ENCODE assay signal across 21 cellular contexts in the genomic region with DNA sequence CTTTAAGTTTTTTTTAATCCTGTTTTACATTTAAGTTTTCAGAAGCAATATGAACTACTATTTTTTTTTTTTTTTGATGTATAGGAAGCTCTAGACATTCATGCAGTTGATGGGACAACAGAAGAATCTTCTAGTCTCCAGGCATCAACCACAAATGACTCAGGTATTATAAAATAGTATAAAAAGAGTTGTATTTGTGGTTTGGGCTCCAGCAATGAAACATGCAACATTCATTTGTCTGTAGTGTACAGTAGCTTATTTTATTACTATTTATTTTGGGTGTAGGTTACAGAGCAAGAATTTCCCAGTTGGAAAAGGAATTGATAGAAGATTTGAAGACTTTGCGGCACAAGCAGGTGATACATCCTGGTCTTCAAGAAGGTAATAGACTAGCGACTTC. TPM values are rescaled to one million over a fixed set of nuclear protein-coding genes. Genes with fewer than 3 reads are reported as not detected.
A peak's percentile ranks its signal among the peaks of the same experiment; 100 is the strongest.
DNase-seq lines count a peak whose midpoint lies in the region; ATAC-seq and TF ChIP-seq lines count a peak whose summit lies in the region.
"Had no signal": no experiment of that assay in that cellular context is flagged by ENCODE, and none has a peak within 500 bp of the region (broad histone marks: within the 10 kb centered on the region; RNA-seq: fewer than 3 reads in every experiment).

No MANE protein-coding gene starts in this region.

- TF ChIP-seq CTCF in AG04450 (IDR thresholded peaks at IDR 0.05; ENCODE audit: low read depth, low read length): no peak
- no peak for TF ChIP-seq CTCF in RWPE2 (IDR thresholded peaks at IDR 0.05; ENCODE audit: poor library complexity, severe bottlenecking)
- no peak for TF ChIP-seq CTCF in foreskin keratinocyte (conservative IDR thresholded peaks at IDR 0.05)

- no peaks in the 10 kb centered on the region for H3K27me3 Mint-ChIP-seq in stimulated activated memory B cell treated with anti-CD40 and anti-IgM and Interleukin-4, amounts not matched to agents 10 μg/mL and 1 μg/mL and 100 μg/mL, for 72 hours
- H3K27me3 Mint-ChIP-seq: effector memory CD8-positive, alpha-beta T cell had no signal

- CTCF ChIA-PET in AG04450 (lab: Charles Lee): no interaction called here

- H3K27me3 ChIP-seq in AG04450 (ENCODE audit: control insufficient read depth, insufficient read depth, low read length): no peaks in the 10 kb centered on the region
- H3K27me3 ChIP-seq in RWPE2 (ENCODE audit: insufficient read depth, poor library complexity, severe bottlenecking): no peaks in the 10 kb centered on the region
- H3K27me3 ChIP-seq in foreskin keratinocyte: no peaks in the 10 kb centered on the region
- H3K27me3 ChIP-seq: gastroesophageal sphincter, neutrophil, thyroid gland had no signal

- H3K4me1 Mint-ChIP-seq in stimulated activated memory B cell treated with anti-CD40 and anti-IgM and Interleukin-4, amounts not matched to agents 10 μg/mL and 1 μg/mL and 100 μg/mL, for 72 hours: peaks cover 32% of the 10 kb centered on the region
- H3K4me1 Mint-ChIP-seq: WTC11 had no signal

- POLR2A ChIA-PET in AG04450 (lab: Yijun Ruan, JAX): no interaction called here

- DNase-seq in AG04450 (ENCODE audit: low read depth, low spot score) (peak; percentile 7), GM04504 (ENCODE audit: low read depth) (peak; percentile 17), RWPE2 (ENCODE audit: low spot score) (no peak), foreskin keratinocyte (peak; percentile 47 to 64), NCI-H2081 treated with DMSO at 0.1 percent for 48 hours (lab: John Stamatoyannopoulos, UW) (no peak)
- DNase-seq in activated naive CD4-positive, alpha-beta T cell treated with anti-CD3 and anti-CD28 coated beads, Interleukin-2, amount 50 U/mL, for 16 hours: no peak
- DNase-seq: activated effector memory CD4-positive, alpha-beta T cell treated with anti-CD3 and anti-CD28 coated beads, Interleukin-2, amount 50 U/mL, for 16 hours; AML-193; DMS 273 treated with DMSO at 0.1 percent for 48 hours; effector memory CD8-positive, alpha-beta T cell; NCI-H1694; NCI-H510A; stimulated activated CD8-positive, alpha-beta memory T cell treated with anti-CD3 and anti-CD28 coated beads, Interleukin-4, amount 100 ng/mL, for 48 hours; thyroid gland had no signal

- no peak overlapping the region for H3K27ac Mint-ChIP-seq in stimulated activated memory B cell treated with anti-CD40 and anti-IgM and Interleukin-4, amounts not matched to agents 10 μg/mL and 1 μg/mL and 100 μg/mL, for 72 hours

- H3K36me3 ChIP-seq in RWPE2 (ENCODE audit: low read depth): peaks cover 66% of the 10 kb centered on the region
- H3K36me3 ChIP-seq: neutrophil had no signal

- no peak overlapping the region for H3K4me3 ChIP-seq in AG04450 (ENCODE audit: low read depth, low read length)
- no peak overlapping the region for H3K4me3 ChIP-seq in RWPE2 (ENCODE audit: severe bottlenecking)
- H3K4me3 ChIP-seq: gastroesophageal sphincter, K562, thyroid gland had no signal

- peak; percentile 78 for ATAC-seq in RWPE2 (ENCODE audit: low read depth)
- peak; percentile 42 for ATAC-seq in foreskin keratinocyte
- ATAC-seq in stimulated activated memory B cell treated with anti-CD40 and anti-IgM and Interleukin-4, amounts not matched to agents 10 μg/mL and 1 μg/mL and 100 μg/mL, for 72 hours: no peak
- no peak for ATAC-seq in HG03457 (IDR thresholded peaks at IDR 0.05; ENCODE audit: unreplicated experiment)
- ATAC-seq: effector memory CD8-positive, alpha-beta T cell; gastroesophageal sphincter; K562; sciatic nerve; WTC11 had no signal

- peaks cover 31% of the 10 kb centered on the region for H3K36me3 Mint-ChIP-seq in stimulated activated memory B cell treated with anti-CD40 and anti-IgM and Interleukin-4, amounts not matched to agents 10 μg/mL and 1 μg/mL and 100 μg/mL, for 72 hours

- peaks cover 3% of the 10 kb centered on the region for H3K4me1 ChIP-seq in RWPE2 (ENCODE audit: insufficient read depth, poor library complexity, severe bottlenecking)
- no peaks in the 10 kb centered on the region for H3K4me1 ChIP-seq in foreskin keratinocyte
- H3K4me1 ChIP-seq: thyroid gland had no signal

- no peak overlapping the region for H3K4me3 Mint-ChIP-seq in stimulated activated memory B cell treated with anti-CD40 and anti-IgM and Interleukin-4, amounts not matched to agents 10 μg/mL and 1 μg/mL and 100 μg/mL, for 72 hours
- H3K4me3 Mint-ChIP-seq: effector memory CD8-positive, alpha-beta T cell; WTC11 had no signal

- H3K27ac ChIP-seq in AG04450 (ENCODE audit: low read depth, low read length) (no peak overlapping the region), RWPE2 (ENCODE audit: poor library complexity, severe bottlenecking) (no peak overlapping the region), foreskin keratinocyte (no peak overlapping the region)
- H3K27ac ChIP-seq: gastroesophageal sphincter, neutrophil, thyroid gland had no signal

- no peaks in the 10 kb centered on the region for H3K9me3 Mint-ChIP-seq in stimulated activated memory B cell treated with anti-CD40 and anti-IgM and Interleukin-4, amounts not matched to agents 10 μg/mL and 1 μg/mL and 100 μg/mL, for 72 hours
- H3K9me3 Mint-ChIP-seq: effector memory CD8-positive, alpha-beta T cell; WTC11 had no signal

- H3K9me3 ChIP-seq in AG04450 (ENCODE audit: control insufficient read depth, insufficient read depth, low read length) (no peaks in the 10 kb centered on the region), RWPE2 (ENCODE audit: severe bottlenecking) (no peaks in the 10 kb centered on the region)
- H3K9me3 ChIP-seq: gastroesophageal sphincter, neutrophil, thyroid gland had no signal

RNA-seq across cellular contexts. Expression of gene MGA, which starts 38.6 kb away (rescaled TPM):
- polyA plus RNA-seq in AG04450 (2011; rRNA removed) (8.5 and 9.7 TPM in 2 replicates), foreskin keratinocyte (0.95 and 1.1 TPM in 2 replicates)
- 32.0 and 52.2 TPM in 2 replicates for polyA minus RNA-seq in AG04450 (2011; rRNA and poly(A)+ RNA removed)
- total RNA-seq in foreskin keratinocyte: 19.3 TPM in 2 replicates

Comparison
In these comparisons a context has a peak if more than half of its experiments do, and no peak if none do; other contexts are left out.
1. DNase-seq: peak in AG04450 (single experiment), GM04504 (single experiment) and foreskin keratinocyte (2 of 2); none in RWPE2 (single experiment), NCI-H2081 treated with DMSO at 0.1 percent for 48 hours (single experiment) and activated naive CD4-positive, alpha-beta T cell treated with anti-CD3 and anti-CD28 coated beads, Interleukin-2, amount 50 U/mL, for 16 hours (single experiment).
2. ATAC-seq: peak in RWPE2 (single experiment) and foreskin keratinocyte (single experiment); none in stimulated activated memory B cell treated with anti-CD40 and anti-IgM and Interleukin-4, amounts not matched to agents 10 μg/mL and 1 μg/mL and 100 μg/mL, for 72 hours (single experiment) and HG03457 (single experiment).